In genomic region chr3:100720423-100720822, GRCh38 we compare ENCODE assay signal across 27 cellular contexts. TPM values are rescaled to one million over a fixed set of nuclear protein-coding genes. Genes with fewer than 3 reads are reported as not detected.
DNase-seq lines count a peak whose midpoint lies in the region; ATAC-seq, FAIRE-seq and TF ChIP-seq lines count a peak whose summit lies in the region.
"Had no signal": no experiment of that assay in that cellular context is flagged by ENCODE, and none has a peak within 500 bp of the region (broad histone marks: within the 10 kb centered on the region; RNA-seq: fewer than 3 reads in every experiment).

No MANE protein-coding gene starts in this region.

- H2BK15ac ChIP-seq in mesenchymal stem cell (ENCODE audit: low read depth, poor library complexity, severe bottlenecking), result no peak overlapping the region

- H3K27me3 Mint-ChIP-seq in glutamatergic neuron (ENCODE audit: unreplicated experiment), result no peaks in the 10 kb centered on the region
- H3K27me3 Mint-ChIP-seq: B cell had no signal

- no peak for FAIRE-seq in urothelium cell line (lab: Jason Lieb, UNC)
- FAIRE-seq: A549, GM12891, HepG2 had no signal

- no peak overlapping the region for H2BK5ac ChIP-seq in mesenchymal stem cell (ENCODE audit: low read depth, low read length, poor library complexity, severe bottlenecking)

- no peak overlapping the region for H2BK120ac ChIP-seq in mesenchymal stem cell (ENCODE audit: low read depth, low read length)

- H3K4me1 ChIP-seq in cardiac muscle cell (ENCODE audit: low read depth) (peaks cover 40% of the 10 kb centered on the region), right cardiac atrium (ENCODE audit: control insufficient read depth, insufficient read depth, low read length) (peaks cover 5% of the 10 kb centered on the region), mesenchymal stem cell (ENCODE audit: control insufficient read depth, insufficient read depth, low read depth, low read length) (peaks cover 5% of the 10 kb centered on the region)
- H3K4me1 ChIP-seq: SJSA1 had no signal

- no peak overlapping the region for H3K18ac ChIP-seq in mesenchymal stem cell (ENCODE audit: low read depth in 1 of 2, low read length in 2 of 2)

- H3K36me3 Mint-ChIP-seq in glutamatergic neuron (ENCODE audit: unreplicated experiment), result no peaks in the 10 kb centered on the region

- ATAC-seq in right cardiac atrium, result no peak
- ATAC-seq: A549; CD8-positive, alpha-beta T cell; HepG2 had no signal

- H3K9me3 Mint-ChIP-seq in glutamatergic neuron (ENCODE audit: unreplicated experiment), result peaks cover 2% of the 10 kb centered on the region
- H3K9me3 Mint-ChIP-seq: CD8-positive, alpha-beta T cell had no signal

- no peaks in the 10 kb centered on the region for H3K27me3 ChIP-seq in cardiac muscle cell
- no peaks in the 10 kb centered on the region for H3K27me3 ChIP-seq in right cardiac atrium (ENCODE audit: control insufficient read depth, insufficient read depth)
- H3K27me3 ChIP-seq in mesenchymal stem cell (ENCODE audit: control insufficient read depth in 1 of 2, insufficient read depth in 1 of 2, low read length in 2 of 2), result no peaks in the 10 kb centered on the region
- H3K27me3 ChIP-seq: SJSA1 had no signal

- no peak overlapping the region for H2AK5ac ChIP-seq in mesenchymal stem cell (ENCODE audit: low read length, severe bottlenecking)

- H3K79me1 ChIP-seq in mesenchymal stem cell (replicated peaks; ENCODE audit: low read length, poor library complexity, severe bottlenecking), result peaks cover 6% of the 10 kb centered on the region

- 73% methylated on average over 5 of the region's 5 CpGs for WGBS in right cardiac atrium
- WGBS in mesenchymal stem cell, result 80% methylated on average over 4 of the region's 5 CpGs

- DNase-seq in cardiac muscle cell (ENCODE audit: low read depth in 1 of 2, low spot score in 1 of 2) (peak in 1 of 2 donors; percentile 46), right cardiac atrium (no peak), NCI-H2227 treated with DMSO at 0.1 percent for 48 hours (lab: John Stamatoyannopoulos, UW) (peak; percentile 12), glutamatergic neuron (peak; percentile 34), retina (peak; percentile 30), mesenchymal stem cell (no peak), T-helper 2 cell (no peak), urothelium cell line (ENCODE audit: low spot score) (no peak)
- DNase-seq: Caco-2; CD8-positive, alpha-beta T cell; GDM1; Karpas-422; NCI-H1092 treated with DMSO at 0.1 percent for 48 hours; NCI-H146; NCI-H1930; NCI-H2107; NCI-H226; NCI-H510A; NCI-H69; PC-9; Right ventricle myocardium superior had no signal

- H3K4ac ChIP-seq in mesenchymal stem cell (ENCODE audit: low read depth in 1 of 2, low read length in 2 of 2), result no peak overlapping the region

- H3K14ac ChIP-seq in mesenchymal stem cell (ENCODE audit: low read length in 2 of 2), result no peak overlapping the region

- no peak overlapping the region for H2AFZ ChIP-seq in mesenchymal stem cell (ENCODE audit: low read depth, low read length)
- H2AFZ ChIP-seq: PC-9 had no signal

- intact Hi-C loops in right cardiac atrium (cut with DNase I), result no loop called here

- H3K36me3 ChIP-seq in cardiac muscle cell (peaks cover 66% of the 10 kb centered on the region), mesenchymal stem cell (ENCODE audit: control insufficient read depth in 1 of 2, insufficient read depth in 2 of 2, low read depth in 1 of 2, low read length in 2 of 2) (peaks cover 15 to 90% of the 10 kb centered on the region in 2 experiments)

- H3K9me3 ChIP-seq in cardiac muscle cell (ENCODE audit: low read depth) (no peaks in the 10 kb centered on the region), right cardiac atrium (ENCODE audit: control insufficient read depth, low read length) (no peaks in the 10 kb centered on the region), mesenchymal stem cell (ENCODE audit: control insufficient read depth, low read length) (no peaks in the 10 kb centered on the region)
- H3K9me3 ChIP-seq: A549, Caco-2, SJSA1 had no signal

- TF ChIP-seq CTCF in cardiac muscle cell (IDR thresholded peaks at IDR 0.05; ENCODE audit: low read depth, low read length), result no peak
- TF ChIP-seq CTCF in glutamatergic neuron (IDR thresholded peaks at IDR 0.05; ENCODE audit: partially characterized antibody, unreplicated experiment), result no peak

- H3K4me3 Mint-ChIP-seq in glutamatergic neuron (ENCODE audit: unreplicated experiment), result no peak overlapping the region
- H3K4me3 Mint-ChIP-seq: B cell; CD8-positive, alpha-beta T cell had no signal

- no peak overlapping the region for H4K91ac ChIP-seq in mesenchymal stem cell (ENCODE audit: low read length)

- H2BK12ac ChIP-seq in mesenchymal stem cell (ENCODE audit: low read length in 2 of 2), result no peak overlapping the region

- H3K9ac ChIP-seq in mesenchymal stem cell (ENCODE audit: low read length), result no peak overlapping the region

- no peak overlapping the region for H3K4me2 ChIP-seq in mesenchymal stem cell (ENCODE audit: low read length, poor library complexity, severe bottlenecking)
- H3K4me2 ChIP-seq: A549, PC-9 had no signal

- H3K4me3 ChIP-seq in cardiac muscle cell (no peak overlapping the region), right cardiac atrium (ENCODE audit: low read length) (no peak overlapping the region), mesenchymal stem cell (ENCODE audit: insufficient read depth in 1 of 2, low read depth in 1 of 2, low read length in 2 of 2) (no peak overlapping the region)
- H3K4me3 ChIP-seq: A549, PC-9, SJSA1 had no signal

- H3K27ac Mint-ChIP-seq in glutamatergic neuron (ENCODE audit: unreplicated experiment), result no peak overlapping the region
- H3K27ac Mint-ChIP-seq: B cell; CD8-positive, alpha-beta T cell had no signal

- H3K27ac ChIP-seq in cardiac muscle cell, result peak overlapping the region; percentile 16
- H3K27ac ChIP-seq in right cardiac atrium (ENCODE audit: low read length), result no peak overlapping the region
- H3K27ac ChIP-seq in mesenchymal stem cell (ENCODE audit: low read length, poor library complexity, severe bottlenecking), result no peak overlapping the region
- H3K27ac ChIP-seq: A549, C4-2B, PC-9, SJSA1 had no signal

- H3K23ac ChIP-seq in mesenchymal stem cell (ENCODE audit: low read length in 2 of 2), result peak overlapping the region in 1 of 2 experiments; percentile 35

- H3K4me1 Mint-ChIP-seq in glutamatergic neuron (ENCODE audit: low read depth, unreplicated experiment), result peaks cover 14% of the 10 kb centered on the region

- no peak overlapping the region for H4K8ac ChIP-seq in mesenchymal stem cell (ENCODE audit: low read length)

RNA-seq across cellular contexts. Expression of gene TFG, which starts 11.1 kb away (rescaled TPM):
- total RNA-seq in cardiac muscle cell (136 and 187 TPM in 2 replicates), right cardiac atrium (10 to 100 TPM; 81.6 to 98.6 (median 88.2) TPM), glutamatergic neuron (ENCODE audit: unreplicated experiment) (75.0 TPM)
- polyA plus RNA-seq in cardiac muscle cell (314 and 365 TPM in 2 replicates), right cardiac atrium (89.0 TPM)
- 185 TPM for polyA plus RNA-seq in mesenchymal stem cell (2013, experiment 1 of 2)
- 191 TPM for polyA plus RNA-seq in mesenchymal stem cell (2013, experiment 2 of 2)

Comparison
In these comparisons a context has a peak if more than half of its experiments do, and no peak if none do; other contexts are left out.
1. DNase-seq: peak in NCI-H2227 treated with DMSO at 0.1 percent for 48 hours (single experiment), glutamatergic neuron (single experiment) and retina (single experiment); none in right cardiac atrium (0 of 3), mesenchymal stem cell (single experiment), T-helper 2 cell (0 of 5) and urothelium cell line (single experiment).